Comparison of ENCODE assay signal across 33 cellular contexts in the genomic region with DNA sequence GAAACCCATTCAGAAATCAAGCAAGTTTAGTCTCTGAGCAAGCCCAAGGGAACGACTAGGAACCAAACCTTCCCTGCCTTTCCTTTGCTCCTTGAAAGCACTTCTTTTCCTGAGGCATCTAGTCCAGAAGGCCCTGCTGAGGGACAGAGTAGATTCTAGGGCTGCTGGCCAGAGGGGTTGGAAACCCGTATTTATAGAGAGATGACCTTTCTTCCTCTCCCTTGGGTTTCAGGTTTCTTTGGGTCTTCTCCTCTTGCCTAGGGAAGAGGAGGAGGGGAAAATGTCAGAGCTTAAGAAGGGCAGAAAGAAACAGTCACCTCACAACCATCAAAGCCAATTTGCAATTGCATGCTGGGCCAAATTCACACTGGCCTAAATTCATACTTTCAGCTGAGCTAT. TPM values are rescaled to one million over a fixed set of nuclear protein-coding genes. Genes with fewer than 3 reads are reported as not detected.
DNase-seq lines count a peak whose midpoint lies in the region; ATAC-seq and TF ChIP-seq lines count a peak whose summit lies in the region.
"Had no signal": no experiment of that assay in that cellular context is flagged by ENCODE, and none has a peak within 500 bp of the region (broad histone marks: within the 10 kb centered on the region; RNA-seq: fewer than 3 reads in every experiment).

No MANE protein-coding gene starts in this region.

- H3K9me3 ChIP-seq in OCI-LY7 (ENCODE audit: low read length) (no peaks in the 10 kb centered on the region), trophoblast cell (ENCODE audit: insufficient read depth, low read depth, low read length) (no peaks in the 10 kb centered on the region)
- H3K9me3 ChIP-seq: SJSA1, uterus had no signal

- H3K79me2 ChIP-seq in OCI-LY7 (ENCODE audit: insufficient read depth, low read depth, low read length) (no peaks in the 10 kb centered on the region), trophoblast cell (ENCODE audit: control insufficient read depth, insufficient read depth, low read length, poor library complexity) (no peaks in the 10 kb centered on the region)

- peaks cover under 1% of the 10 kb centered on the region for H3K79me1 ChIP-seq in trophoblast cell (ENCODE audit: low read length)

- H2AK5ac ChIP-seq in trophoblast cell (ENCODE audit: low read length): no peak overlapping the region

- H2BK12ac ChIP-seq in trophoblast cell (ENCODE audit: low read length): peak overlapping the region; percentile 17

- H3K23ac ChIP-seq in trophoblast cell (ENCODE audit: low read length): no peak overlapping the region

- no peaks in the 10 kb centered on the region for H4K20me1 ChIP-seq in OCI-LY7 (ENCODE audit: insufficient read depth, low read length)

- no TSS peak for BruUV-seq in OCI-LY7 (replicated peaks; lab: Mats Ljungman, UMichigan)

- peak overlapping the region; percentile 16 for H4K91ac ChIP-seq in trophoblast cell (ENCODE audit: low read depth, low read length)

- H3K18ac ChIP-seq in trophoblast cell (ENCODE audit: low read length): no peak overlapping the region

- H2AFZ ChIP-seq in OCI-LY7 (ENCODE audit: low read length): no peak overlapping the region
- H2AFZ ChIP-seq in trophoblast cell (ENCODE audit: insufficient read depth, low read length, poor library complexity): no peak overlapping the region

- H3K4me3 ChIP-seq in OCI-LY7 (ENCODE audit: low read depth, low read length, poor library complexity, severe bottlenecking) (no peak overlapping the region), trophoblast cell (ENCODE audit: low read depth, low read length) (no peak overlapping the region)
- H3K4me3 ChIP-seq: dorsolateral prefrontal cortex, GM12878, SJSA1, uterus had no signal

- no peaks in the 10 kb centered on the region for H3K9me2 ChIP-seq in OCI-LY7 (ENCODE audit: insufficient read depth, low read length)

- H2BK5ac ChIP-seq in trophoblast cell (ENCODE audit: low read depth, low read length, poor library complexity): no peak overlapping the region

- H3K36me3 ChIP-seq in OCI-LY7 (ENCODE audit: insufficient read depth, low read length) (peaks cover under 1% of the 10 kb centered on the region; the same call in 1 of the 2 replicates), trophoblast cell (ENCODE audit: control insufficient read depth in 1 of 2, insufficient read depth in 2 of 2, low read length in 2 of 2) (no peaks in the 10 kb centered on the region)
- H3K36me3 ChIP-seq: SJSA1, uterus had no signal

- CTCF ChIA-PET in OCI-LY7 (lab: Charles Lee; ENCODE audit: unreplicated experiment): interaction anchor here (0.6 kb wide), 1 partner anchor 224 kb away, joined by 4 read pairs; no protein-coding TSS in a partner anchor

- POLR2A ChIA-PET in OCI-LY7 (lab: Charles Lee): no interaction called here

- intact Hi-C loops in OCI-LY7 (cut with micrococcal nuclease; ENCODE audit: unreplicated experiment): no loop called here

- H3K4ac ChIP-seq in trophoblast cell (ENCODE audit: low read depth, low read length): no peak overlapping the region

- no CpG with 5 or more reads among the region's 2 CpGs for WGBS in trophoblast cell (ENCODE audit: extremely low coverage, insufficient coverage, insufficient read length)

- peaks cover 23% of the 10 kb centered on the region for H3K4me1 ChIP-seq in OCI-LY7 (ENCODE audit: insufficient read depth, low read length, poor library complexity, severe bottlenecking)
- H3K4me1 ChIP-seq in trophoblast cell (ENCODE audit: control insufficient read depth in 1 of 2, insufficient read depth in 2 of 2, low read length in 2 of 2): peaks cover 11 to 15% of the 10 kb centered on the region in 2 experiments
- H3K4me1 ChIP-seq: SJSA1, uterus had no signal

- no peak overlapping the region for H4K12ac ChIP-seq in trophoblast cell (ENCODE audit: low read depth, low read length)

- H4K8ac ChIP-seq in trophoblast cell (ENCODE audit: low read depth, low read length): no peak overlapping the region

- no peak overlapping the region for H3K4me2 ChIP-seq in OCI-LY7 (ENCODE audit: low read length)
- H3K4me2 ChIP-seq in trophoblast cell (ENCODE audit: low read length): no peak overlapping the region

- no peak for ATAC-seq in HG03159 (IDR thresholded peaks at IDR 0.05; ENCODE audit: unreplicated experiment)
- ATAC-seq: activated CD8-positive, alpha-beta T cell treated with anti-CD3 and anti-CD28 coated beads, Interleukin-2, amount 10 ng/mL, durations not matched to agents 7 days and 5 days; activated naive CD8-positive, alpha-beta T cell treated with anti-CD3 and anti-CD28 coated beads, Interleukin-2, amount 50 U/mL, for 24 hours; GM12878; stimulated activated effector memory CD8-positive, alpha-beta T cell treated with anti-CD3 and anti-CD28 coated beads, Interleukin-12 subunit alpha, Interleukin-12 subunit beta, amount 100 ng/mL, for 72 hours; T-cell had no signal

- H3K14ac ChIP-seq in trophoblast cell (ENCODE audit: low read length): no peak overlapping the region

- H3K9ac ChIP-seq in trophoblast cell (ENCODE audit: low read length): no peak overlapping the region

- peak; percentile 39 for DNase-seq in ELF-1 (ENCODE audit: low read depth, low spot score)
- no peak for DNase-seq in OCI-LY7 (ENCODE audit: low spot score)
- peak; percentile 30 for DNase-seq in left kidney (ENCODE audit: low read depth, low spot score)
- peak in 1 of 2 donors; percentile 23 for DNase-seq in trophoblast cell
- no peak for DNase-seq in AG08396 (ENCODE audit: low spot score)
- DNase-seq in SHP77 (lab: John Stamatoyannopoulos, UW): no peak
- DNase-seq: activated CD4-positive, CD25-positive, alpha-beta regulatory T cell treated with anti-CD3 and anti-CD28 coated beads, Interleukin-2, amount 50 U/mL, for 72 hours; activated CD8-positive, alpha-beta T cell treated with anti-CD3 and anti-CD28 coated beads, Interleukin-2, amount 10 ng/mL, durations not matched to agents 7 days and 5 days; activated effector memory CD4-positive, alpha-beta T cell treated with Interleukin-2 at 50 U/mL for 16 hours; activated naive CD8-positive, alpha-beta T cell treated with anti-CD3 and anti-CD28 coated beads, Interleukin-2, amount 50 U/mL, for 24 hours; activated T-cell treated with anti-CD3 and anti-CD28 coated beads for 4 hours; dorsolateral prefrontal cortex; kidney glomerular epithelial cell; MV-4-11; naive thymus-derived CD4-positive, alpha-beta T cell; NCI-H1436 treated with DMSO at 0.1 percent for 48 hours; NCI-H345; NCI-H748 treated with DMSO at 0.1 percent for 48 hours; retina; stimulated activated CD4-positive, alpha-beta T cell treated with anti-CD3 and anti-CD28 coated beads, Interleukin-12 subunit alpha, Interleukin-12 subunit beta, amount 100 ng/mL, for 4 hours; stimulated activated CD4-positive, alpha-beta T cell treated with anti-CD3 and anti-CD28 coated beads, Interleukin-4, amount 100 ng/mL, for 24 hours; uterus had no signal

- no peaks in the 10 kb centered on the region for H3K27me3 ChIP-seq in trophoblast cell (ENCODE audit: insufficient read depth, low read length)
- H3K27me3 ChIP-seq: dorsolateral prefrontal cortex, SJSA1, uterus had no signal

- H3K27ac ChIP-seq in OCI-LY7 (ENCODE audit: low read depth, low read length, poor library complexity, severe bottlenecking): no peak overlapping the region
- peak overlapping the region; percentile 10 for H3K27ac ChIP-seq in trophoblast cell (ENCODE audit: low read depth, low read length)
- H3K27ac ChIP-seq: dorsolateral prefrontal cortex, HL-60, SJSA1, uterus had no signal

- peak overlapping the region; percentile 10 for H2BK120ac ChIP-seq in trophoblast cell (ENCODE audit: insufficient read depth, low read length, poor library complexity)

- 0 out of 2 replicates have a peak, but pooled peaks have one; percentile 0 for TF ChIP-seq CTCF in OCI-LY7 (conservative IDR thresholded peaks at IDR 0.05; ENCODE audit: low read length)

RNA-seq across cellular contexts. Expression of a gene that starts 5.8 kb away (rescaled TPM):
- not detected in 2 replicates for total RNA-seq in OCI-LY7 (2014; rRNA removed; shearing (Covaris generic))
- total RNA-seq in OCI-LY7 (2022): not detected in 2 replicates
- 0.60 and 0.69 TPM in 2 replicates for polyA plus RNA-seq in trophoblast cell (2013)
- total RNA-seq: activated CD8-positive, alpha-beta T cell treated with anti-CD3 and anti-CD28 coated beads, Interleukin-2, amount 10 ng/mL, durations not matched to agents 7 days and 5 days; Daoy; dorsolateral prefrontal cortex; fibroblast of lung; glomerular endothelial cell; GM12878; naive thymus-derived CD4-positive, alpha-beta T cell; osteocyte; SJSA1; T-cell; temporal lobe; uterus had no signal
- polyA plus RNA-seq: fibroblast of lung had no signal

RNA-seq across cellular contexts. Expression of a gene that starts 13.4 kb away (rescaled TPM):
- 19.5 and 21.0 TPM in 2 replicates for total RNA-seq in OCI-LY7 (2014; rRNA removed; shearing (Covaris generic))
- 41.6 and 47.9 TPM in 2 replicates for total RNA-seq in OCI-LY7 (2022)
- 31.8 TPM in 2 replicates for polyA plus RNA-seq in trophoblast cell (2013)

RNA-seq across cellular contexts. Expression of a gene that starts 14.0 kb away (rescaled TPM):
- total RNA-seq in OCI-LY7 (2014; rRNA removed; shearing (Covaris generic)): 23.5 and 29.5 TPM in 2 replicates
- total RNA-seq in OCI-LY7 (2022): 46.4 and 47.9 TPM in 2 replicates
- 39.9 and 41.2 TPM in 2 replicates for polyA plus RNA-seq in trophoblast cell (2013)

RNA-seq across cellular contexts. Expression of a gene that starts 16.5 kb away (rescaled TPM):
- not detected in 2 replicates for total RNA-seq in OCI-LY7 (2014; rRNA removed; shearing (Covaris generic))
- not detected in 2 replicates for total RNA-seq in OCI-LY7 (2022)
- polyA plus RNA-seq in trophoblast cell (2013): not detected in 2 replicates
- total RNA-seq: activated CD8-positive, alpha-beta T cell treated with anti-CD3 and anti-CD28 coated beads, Interleukin-2, amount 10 ng/mL, durations not matched to agents 7 days and 5 days; Daoy; dorsolateral prefrontal cortex; fibroblast of lung; glomerular endothelial cell; GM12878; naive thymus-derived CD4-positive, alpha-beta T cell; osteocyte; SJSA1; T-cell; temporal lobe; uterus had no signal
- polyA plus RNA-seq: fibroblast of lung; GM12878; naive thymus-derived CD4-positive, alpha-beta T cell had no signal

RNA-seq across cellular contexts. Expression of a gene that starts 19.8 kb away (rescaled TPM):
- total RNA-seq in OCI-LY7 (2014; rRNA removed; shearing (Covaris generic)): 0.62 and 0.85 TPM in 2 replicates
- total RNA-seq in OCI-LY7 (2022): 0.49 and 0.63 TPM in 2 replicates
- 0.57 and 0.70 TPM in 2 replicates for polyA plus RNA-seq in trophoblast cell (2013)
- total RNA-seq: glomerular endothelial cell, SJSA1 had no signal

Comparison
In these comparisons a context has a peak if more than half of its experiments do, and no peak if none do; other contexts are left out.
1. DNase-seq: peak in ELF-1 (single experiment) and left kidney (single experiment); none in OCI-LY7 (single experiment), AG08396 (single experiment) and SHP77 (0 of 2).